1 cellular context compared by ENCODE assay signal in the genomic region with DNA sequence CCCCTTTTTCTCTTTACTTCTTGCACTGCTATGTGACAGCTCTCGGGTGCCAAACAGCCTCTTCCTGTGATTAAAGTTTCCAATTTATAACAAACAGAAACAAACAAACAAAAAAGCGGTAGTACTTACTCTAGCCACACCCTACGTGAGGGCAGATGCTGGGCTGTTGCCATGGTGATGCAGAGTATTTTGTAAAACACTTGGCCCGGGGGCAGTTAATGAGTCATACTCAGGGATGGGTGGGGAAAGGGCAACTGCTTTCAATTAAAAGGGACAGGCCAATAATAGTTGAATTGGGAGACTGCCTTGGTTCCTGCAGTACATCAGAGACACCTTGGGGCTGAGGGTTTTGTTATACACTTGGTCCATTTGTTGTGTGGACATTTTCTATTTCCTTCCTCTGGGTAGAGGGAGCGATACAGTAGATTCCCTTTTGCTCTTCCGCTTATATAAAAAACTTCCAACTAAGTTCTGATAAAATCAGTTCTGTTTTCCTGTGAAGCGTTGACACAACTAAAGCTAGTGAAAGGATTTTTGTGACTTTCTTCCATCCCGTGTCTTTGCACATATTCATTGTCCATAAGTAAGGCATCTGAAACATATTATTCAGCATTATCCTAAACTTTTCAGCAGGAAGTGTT.
TF ChIP-seq lines count a peak whose summit lies in the region.

No MANE protein-coding gene starts in this region.

TF ChIP-seq in HEK293, 187 proteins besides CTCF, POLR2A, EP300 and RAD21 (continued from another document and continues in another):
- TF ChIP-seq, protein P1, sequence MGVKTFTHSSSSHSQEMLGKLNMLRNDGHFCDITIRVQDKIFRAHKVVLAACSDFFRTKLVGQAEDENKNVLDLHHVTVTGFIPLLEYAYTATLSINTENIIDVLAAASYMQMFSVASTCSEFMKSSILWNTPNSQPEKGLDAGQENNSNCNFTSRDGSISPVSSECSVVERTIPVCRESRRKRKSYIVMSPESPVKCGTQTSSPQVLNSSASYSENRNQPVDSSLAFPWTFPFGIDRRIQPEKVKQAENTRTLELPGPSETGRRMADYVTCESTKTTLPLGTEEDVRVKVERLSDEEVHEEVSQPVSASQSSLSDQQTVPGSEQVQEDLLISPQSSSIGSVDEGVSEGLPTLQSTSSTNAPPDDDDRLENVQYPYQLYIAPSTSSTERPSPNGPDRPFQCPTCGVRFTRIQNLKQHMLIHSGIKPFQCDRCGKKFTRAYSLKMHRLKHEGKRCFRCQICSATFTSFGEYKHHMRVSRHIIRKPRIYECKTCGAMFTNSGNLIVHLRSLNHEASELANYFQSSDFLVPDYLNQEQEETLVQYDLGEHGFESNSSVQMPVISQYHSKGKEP (tag by site-specific recombination; IDR thresholded peaks at IDR 0.05): no peak
- TF ChIP-seq ZNF202 (tag by site-specific recombination; IDR thresholded peaks at IDR 0.05; ENCODE audit: borderline replicate concordance) (no peak), SP3 (tag by site-specific recombination; IDR thresholded peaks at IDR 0.05) (peak; percentile 34; the same call in 1 of the 2 replicates), ZNF2 (tag by site-specific recombination; IDR thresholded peaks at IDR 0.05) (peak; percentile 25; the same call in 1 of the 2 replicates), OSR2 (tag by site-specific recombination; IDR thresholded peaks at IDR 0.05) (peak; percentile 42), MEIS1 (CRISPR knock-in tag; IDR thresholded peaks at IDR 0.05; ENCODE audit: borderline replicate concordance) (no peak), ZNF837 (tag by site-specific recombination; IDR thresholded peaks at IDR 0.05) (no peak), ZNF830 (tag by site-specific recombination; IDR thresholded peaks at IDR 0.05; ENCODE audit: low read depth) (no peak), ZNF585B (tag by site-specific recombination; IDR thresholded peaks at IDR 0.05) (no peak), ZNF677 (tag by site-specific recombination; IDR thresholded peaks at IDR 0.05) (no peak), GFI1B (tag by site-specific recombination; IDR thresholded peaks at IDR 0.05) (no peak), ZNF701 (tag by site-specific recombination; IDR thresholded peaks at IDR 0.05) (no peak), BCL11A (tag by site-specific recombination; IDR thresholded peaks at IDR 0.05; ENCODE audit: low read depth) (peak; percentile 66; the same call in 1 of the 2 replicates), ZNF248 (tag by site-specific recombination; IDR thresholded peaks at IDR 0.05) (no peak), ZNF37A (tag by site-specific recombination; IDR thresholded peaks at IDR 0.05) (no peak), ZNF335 (tag by site-specific recombination; conservative IDR thresholded peaks at IDR 0.05) (peak; percentile 41; the same call in 1 of the 2 replicates), MYNN (tag by site-specific recombination; IDR thresholded peaks at IDR 0.05; ENCODE audit: borderline replicate concordance) (peak; percentile 88), ZNF175 (tag by site-specific recombination; IDR thresholded peaks at IDR 0.05) (no peak), ZNF341 (tag by site-specific recombination; IDR thresholded peaks at IDR 0.05; ENCODE audit: low read depth) (no peak), ZEB2 (tag by site-specific recombination; IDR thresholded peaks at IDR 0.05) (peak; percentile 56), HOXC10 (CRISPR knock-in tag; IDR thresholded peaks at IDR 0.05) (no peak), ZNF660 (tag by site-specific recombination; IDR thresholded peaks at IDR 0.05) (peak; percentile 35; the same call in 1 of the 2 replicates), GLIS1 (tag by site-specific recombination; IDR thresholded peaks at IDR 0.05) (no peak), REPIN1 (tag by site-specific recombination; IDR thresholded peaks at IDR 0.05; ENCODE audit: low read depth) (no peak), ZNF776 (tag by site-specific recombination; IDR thresholded peaks at IDR 0.05; ENCODE audit: borderline replicate concordance) (no peak), ZNF670 (tag by site-specific recombination; IDR thresholded peaks at IDR 0.05; ENCODE audit: low read depth) (no peak), YY2 (tag by site-specific recombination; IDR thresholded peaks at IDR 0.05) (no peak), HOXD13 (CRISPR knock-in tag; IDR thresholded peaks at IDR 0.05; ENCODE audit: borderline replicate concordance) (no peak), ZBTB48 (tag by site-specific recombination; IDR thresholded peaks at IDR 0.05) (no peak), ZNF138 (tag by site-specific recombination; IDR thresholded peaks at IDR 0.05; ENCODE audit: borderline replicate concordance) (no peak), KLF8 (tag by site-specific recombination; IDR thresholded peaks at IDR 0.05) (peak; percentile 48), MZF1 (tag by site-specific recombination; IDR thresholded peaks at IDR 0.05; ENCODE audit: borderline replicate concordance) (no peak), ZNF239 (tag by site-specific recombination; IDR thresholded peaks at IDR 0.05) (no peak), ZBTB8A (tag by site-specific recombination; IDR thresholded peaks at IDR 0.05) (no peak), ZNF292 (tag by site-specific recombination; IDR thresholded peaks at IDR 0.05; ENCODE audit: borderline replicate concordance, low read depth) (no peak), ZNF221 (tag by site-specific recombination; IDR thresholded peaks at IDR 0.05; ENCODE audit: borderline replicate concordance) (no peak), ZNF16 (tag by site-specific recombination; IDR thresholded peaks at IDR 0.05; ENCODE audit: low read depth) (no peak), ZNF76 (tag by site-specific recombination; IDR thresholded peaks at IDR 0.05; ENCODE audit: borderline replicate concordance, low read depth) (no peak; the same call in 1 of the 2 replicates), ZNF266 (tag by site-specific recombination; IDR thresholded peaks at IDR 0.05; ENCODE audit: low read depth) (no peak), GLIS2 (tag by site-specific recombination; IDR thresholded peaks at IDR 0.05) (no peak), ZNF404 (tag by site-specific recombination; IDR thresholded peaks at IDR 0.05) (no peak), ZNF529 (tag by site-specific recombination; IDR thresholded peaks at IDR 0.05; ENCODE audit: insufficient replicate concordance) (no peak), ZNF24 (tag by site-specific recombination; IDR thresholded peaks at IDR 0.05) (peak; percentile 73; the same call in 1 of the 2 replicates)
- TF ChIP-seq, protein P2, sequence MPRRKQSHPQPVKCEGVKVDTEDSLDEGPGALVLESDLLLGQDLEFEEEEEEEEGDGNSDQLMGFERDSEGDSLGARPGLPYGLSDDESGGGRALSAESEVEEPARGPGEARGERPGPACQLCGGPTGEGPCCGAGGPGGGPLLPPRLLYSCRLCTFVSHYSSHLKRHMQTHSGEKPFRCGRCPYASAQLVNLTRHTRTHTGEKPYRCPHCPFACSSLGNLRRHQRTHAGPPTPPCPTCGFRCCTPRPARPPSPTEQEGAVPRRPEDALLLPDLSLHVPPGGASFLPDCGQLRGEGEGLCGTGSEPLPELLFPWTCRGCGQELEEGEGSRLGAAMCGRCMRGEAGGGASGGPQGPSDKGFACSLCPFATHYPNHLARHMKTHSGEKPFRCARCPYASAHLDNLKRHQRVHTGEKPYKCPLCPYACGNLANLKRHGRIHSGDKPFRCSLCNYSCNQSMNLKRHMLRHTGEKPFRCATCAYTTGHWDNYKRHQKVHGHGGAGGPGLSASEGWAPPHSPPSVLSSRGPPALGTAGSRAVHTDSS (tag by site-specific recombination; IDR thresholded peaks at IDR 0.05): no peak
- TF ChIP-seq, protein P3, sequence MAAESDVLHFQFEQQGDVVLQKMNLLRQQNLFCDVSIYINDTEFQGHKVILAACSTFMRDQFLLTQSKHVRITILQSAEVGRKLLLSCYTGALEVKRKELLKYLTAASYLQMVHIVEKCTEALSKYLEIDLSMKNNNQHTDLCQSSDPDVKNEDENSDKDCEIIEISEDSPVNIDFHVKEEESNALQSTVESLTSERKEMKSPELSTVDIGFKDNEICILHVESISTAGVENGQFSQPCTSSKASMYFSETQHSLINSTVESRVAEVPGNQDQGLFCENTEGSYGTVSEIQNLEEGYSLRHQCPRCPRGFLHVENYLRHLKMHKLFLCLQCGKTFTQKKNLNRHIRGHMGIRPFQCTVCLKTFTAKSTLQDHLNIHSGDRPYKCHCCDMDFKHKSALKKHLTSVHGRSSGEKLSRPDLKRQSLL (tag by site-specific recombination; IDR thresholded peaks at IDR 0.05): no peak
- TF ChIP-seq, protein P4, sequence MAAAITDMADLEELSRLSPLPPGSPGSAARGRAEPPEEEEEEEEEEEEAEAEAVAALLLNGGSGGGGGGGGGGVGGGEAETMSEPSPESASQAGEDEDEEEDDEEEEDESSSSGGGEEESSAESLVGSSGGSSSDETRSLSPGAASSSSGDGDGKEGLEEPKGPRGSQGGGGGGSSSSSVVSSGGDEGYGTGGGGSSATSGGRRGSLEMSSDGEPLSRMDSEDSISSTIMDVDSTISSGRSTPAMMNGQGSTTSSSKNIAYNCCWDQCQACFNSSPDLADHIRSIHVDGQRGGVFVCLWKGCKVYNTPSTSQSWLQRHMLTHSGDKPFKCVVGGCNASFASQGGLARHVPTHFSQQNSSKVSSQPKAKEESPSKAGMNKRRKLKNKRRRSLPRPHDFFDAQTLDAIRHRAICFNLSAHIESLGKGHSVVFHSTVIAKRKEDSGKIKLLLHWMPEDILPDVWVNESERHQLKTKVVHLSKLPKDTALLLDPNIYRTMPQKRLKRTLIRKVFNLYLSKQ (tag by site-specific recombination; IDR thresholded peaks at IDR 0.05; ENCODE audit: borderline replicate concordance): no peak
- TF ChIP-seq, protein P5, sequence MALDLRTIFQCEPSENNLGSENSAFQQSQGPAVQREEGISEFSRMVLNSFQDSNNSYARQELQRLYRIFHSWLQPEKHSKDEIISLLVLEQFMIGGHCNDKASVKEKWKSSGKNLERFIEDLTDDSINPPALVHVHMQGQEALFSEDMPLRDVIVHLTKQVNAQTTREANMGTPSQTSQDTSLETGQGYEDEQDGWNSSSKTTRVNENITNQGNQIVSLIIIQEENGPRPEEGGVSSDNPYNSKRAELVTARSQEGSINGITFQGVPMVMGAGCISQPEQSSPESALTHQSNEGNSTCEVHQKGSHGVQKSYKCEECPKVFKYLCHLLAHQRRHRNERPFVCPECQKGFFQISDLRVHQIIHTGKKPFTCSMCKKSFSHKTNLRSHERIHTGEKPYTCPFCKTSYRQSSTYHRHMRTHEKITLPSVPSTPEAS (tag by site-specific recombination; IDR thresholded peaks at IDR 0.05): no peak
- TF ChIP-seq, protein P6, sequence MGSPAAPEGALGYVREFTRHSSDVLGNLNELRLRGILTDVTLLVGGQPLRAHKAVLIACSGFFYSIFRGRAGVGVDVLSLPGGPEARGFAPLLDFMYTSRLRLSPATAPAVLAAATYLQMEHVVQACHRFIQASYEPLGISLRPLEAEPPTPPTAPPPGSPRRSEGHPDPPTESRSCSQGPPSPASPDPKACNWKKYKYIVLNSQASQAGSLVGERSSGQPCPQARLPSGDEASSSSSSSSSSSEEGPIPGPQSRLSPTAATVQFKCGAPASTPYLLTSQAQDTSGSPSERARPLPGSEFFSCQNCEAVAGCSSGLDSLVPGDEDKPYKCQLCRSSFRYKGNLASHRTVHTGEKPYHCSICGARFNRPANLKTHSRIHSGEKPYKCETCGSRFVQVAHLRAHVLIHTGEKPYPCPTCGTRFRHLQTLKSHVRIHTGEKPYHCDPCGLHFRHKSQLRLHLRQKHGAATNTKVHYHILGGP (tag by site-specific recombination; IDR thresholded peaks at IDR 0.05): no peak
- TF ChIP-seq, protein P7, sequence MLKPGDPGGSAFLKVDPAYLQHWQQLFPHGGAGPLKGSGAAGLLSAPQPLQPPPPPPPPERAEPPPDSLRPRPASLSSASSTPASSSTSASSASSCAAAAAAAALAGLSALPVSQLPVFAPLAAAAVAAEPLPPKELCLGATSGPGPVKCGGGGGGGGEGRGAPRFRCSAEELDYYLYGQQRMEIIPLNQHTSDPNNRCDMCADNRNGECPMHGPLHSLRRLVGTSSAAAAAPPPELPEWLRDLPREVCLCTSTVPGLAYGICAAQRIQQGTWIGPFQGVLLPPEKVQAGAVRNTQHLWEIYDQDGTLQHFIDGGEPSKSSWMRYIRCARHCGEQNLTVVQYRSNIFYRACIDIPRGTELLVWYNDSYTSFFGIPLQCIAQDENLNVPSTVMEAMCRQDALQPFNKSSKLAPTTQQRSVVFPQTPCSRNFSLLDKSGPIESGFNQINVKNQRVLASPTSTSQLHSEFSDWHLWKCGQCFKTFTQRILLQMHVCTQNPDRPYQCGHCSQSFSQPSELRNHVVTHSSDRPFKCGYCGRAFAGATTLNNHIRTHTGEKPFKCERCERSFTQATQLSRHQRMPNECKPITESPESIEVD (tag by site-specific recombination; IDR thresholded peaks at IDR 0.05): 0 out of 2 replicates have a peak, but pooled peaks have one; percentile 62
- TF ChIP-seq, protein P8, sequence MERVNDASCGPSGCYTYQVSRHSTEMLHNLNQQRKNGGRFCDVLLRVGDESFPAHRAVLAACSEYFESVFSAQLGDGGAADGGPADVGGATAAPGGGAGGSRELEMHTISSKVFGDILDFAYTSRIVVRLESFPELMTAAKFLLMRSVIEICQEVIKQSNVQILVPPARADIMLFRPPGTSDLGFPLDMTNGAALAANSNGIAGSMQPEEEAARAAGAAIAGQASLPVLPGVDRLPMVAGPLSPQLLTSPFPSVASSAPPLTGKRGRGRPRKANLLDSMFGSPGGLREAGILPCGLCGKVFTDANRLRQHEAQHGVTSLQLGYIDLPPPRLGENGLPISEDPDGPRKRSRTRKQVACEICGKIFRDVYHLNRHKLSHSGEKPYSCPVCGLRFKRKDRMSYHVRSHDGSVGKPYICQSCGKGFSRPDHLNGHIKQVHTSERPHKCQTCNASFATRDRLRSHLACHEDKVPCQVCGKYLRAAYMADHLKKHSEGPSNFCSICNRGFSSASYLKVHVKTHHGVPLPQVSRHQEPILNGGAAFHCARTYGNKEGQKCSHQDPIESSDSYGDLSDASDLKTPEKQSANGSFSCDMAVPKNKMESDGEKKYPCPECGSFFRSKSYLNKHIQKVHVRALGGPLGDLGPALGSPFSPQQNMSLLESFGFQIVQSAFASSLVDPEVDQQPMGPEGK (tag by site-specific recombination; IDR thresholded peaks at IDR 0.05): peak; percentile 87
- TF ChIP-seq, protein P9, sequence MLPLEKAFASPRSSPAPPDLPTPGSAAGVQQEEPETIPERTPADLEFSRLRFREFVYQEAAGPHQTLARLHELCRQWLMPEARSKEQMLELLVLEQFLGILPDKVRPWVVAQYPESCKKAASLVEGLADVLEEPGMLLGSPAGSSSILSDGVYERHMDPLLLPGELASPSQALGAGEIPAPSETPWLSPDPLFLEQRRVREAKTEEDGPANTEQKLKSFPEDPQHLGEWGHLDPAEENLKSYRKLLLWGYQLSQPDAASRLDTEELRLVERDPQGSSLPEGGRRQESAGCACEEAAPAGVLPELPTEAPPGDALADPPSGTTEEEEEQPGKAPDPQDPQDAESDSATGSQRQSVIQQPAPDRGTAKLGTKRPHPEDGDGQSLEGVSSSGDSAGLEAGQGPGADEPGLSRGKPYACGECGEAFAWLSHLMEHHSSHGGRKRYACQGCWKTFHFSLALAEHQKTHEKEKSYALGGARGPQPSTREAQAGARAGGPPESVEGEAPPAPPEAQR (tag by site-specific recombination; IDR thresholded peaks at IDR 0.05): no peak
- TF ChIP-seq, protein P10, sequence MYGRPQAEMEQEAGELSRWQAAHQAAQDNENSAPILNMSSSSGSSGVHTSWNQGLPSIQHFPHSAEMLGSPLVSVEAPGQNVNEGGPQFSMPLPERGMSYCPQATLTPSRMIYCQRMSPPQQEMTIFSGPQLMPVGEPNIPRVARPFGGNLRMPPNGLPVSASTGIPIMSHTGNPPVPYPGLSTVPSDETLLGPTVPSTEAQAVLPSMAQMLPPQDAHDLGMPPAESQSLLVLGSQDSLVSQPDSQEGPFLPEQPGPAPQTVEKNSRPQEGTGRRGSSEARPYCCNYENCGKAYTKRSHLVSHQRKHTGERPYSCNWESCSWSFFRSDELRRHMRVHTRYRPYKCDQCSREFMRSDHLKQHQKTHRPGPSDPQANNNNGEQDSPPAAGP (tag by site-specific recombination; IDR thresholded peaks at IDR 0.05): peak; percentile 84
